ENCODE assay signal across 28 cellular contexts in the genomic region with DNA sequence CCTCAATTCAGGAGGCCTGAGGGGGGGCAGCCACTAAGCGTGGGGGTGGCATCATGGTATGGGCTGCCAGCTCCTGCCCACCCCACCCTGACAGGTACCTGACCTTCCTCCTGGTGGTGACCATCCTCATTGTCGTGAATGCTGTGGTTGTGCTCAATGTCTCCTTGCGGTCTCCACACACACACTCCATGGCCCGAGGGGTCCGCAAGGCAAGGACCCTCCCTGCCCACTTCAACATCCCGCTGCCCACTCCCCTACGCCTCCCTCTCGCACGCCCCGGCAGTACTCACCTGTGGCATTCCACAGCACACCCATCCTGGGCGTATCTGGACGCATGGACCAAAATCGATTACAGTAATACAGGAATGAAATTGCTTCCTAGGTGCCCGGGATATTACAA. TPM values are rescaled to one million over a fixed set of nuclear protein-coding genes. Genes with fewer than 3 reads are reported as not detected.
"Had no signal": no experiment of that assay in that cellular context is flagged by ENCODE, and none has a peak within 500 bp of the region (broad histone marks: within the 10 kb centered on the region; RNA-seq: fewer than 3 reads in every experiment).

No MANE protein-coding gene starts in this region.

- H3K4me3 ChIP-seq: breast epithelium, gastrocnemius medialis, right atrium auricular region, testis, uterus had no signal

- H3K27me3 ChIP-seq: gastrocnemius medialis, right atrium auricular region, testis, uterus had no signal

- H3K4me1 ChIP-seq: breast epithelium, parathyroid adenoma, testis, uterus had no signal

- DNase-seq: activated CD4-positive, alpha-beta T cell treated with anti-CD3 and anti-CD28 coated beads, Interleukin-2, amount 10 ng/mL, durations not matched to agents 24 days and 14 days; activated CD4-positive, CD25-positive, alpha-beta regulatory T cell; activated CD8-positive, alpha-beta memory T cell treated with anti-CD3 and anti-CD28 coated beads, Interleukin-2, amount 10 ng/mL, durations not matched to agents 7 days and 5 days; activated CD8-positive, alpha-beta T cell treated with anti-CD3 and anti-CD28 coated beads, Interleukin-2, amount 10 ng/mL, durations not matched to agents 7 days and 5 days; activated naive CD4-positive, alpha-beta T cell; activated T-cell treated with anti-CD3 and anti-CD28 coated beads, Interleukin-2, amount 50 U/mL, for 72 hours; central memory CD4-positive, alpha-beta T cell; dermis blood vessel endothelial cell; effector CD4-positive, alpha-beta T cell; gastrocnemius medialis; glutamatergic neuron; mammary epithelial cell; naive B cell; nephron progenitor cell; stimulated activated CD4-positive, alpha-beta T cell treated with anti-CD3 and anti-CD28 coated beads, Interleukin-2, amount 100 ng/mL, for 48 hours; stimulated activated naive CD8-positive, alpha-beta T cell treated with anti-CD3 and anti-CD28 coated beads, Interleukin-15, Interleukin-2, amounts not matched to agents 100 U/mL and 50 U/mL, for 24 hours; T-cell; testis had no signal

- H3K27ac ChIP-seq: breast epithelium, parathyroid adenoma, right atrium auricular region, testis, uterus had no signal

- H3K9me3 ChIP-seq: breast epithelium, gastrocnemius medialis, right atrium auricular region, testis, uterus had no signal

- H3K36me3 ChIP-seq: breast epithelium, gastrocnemius medialis, uterus had no signal

- H2AFZ ChIP-seq: parathyroid adenoma had no signal

- H3K79me2 ChIP-seq: parathyroid adenoma had no signal

- FAIRE-seq: endometrium, islet of Langerhans had no signal

- H3K9ac ChIP-seq: parathyroid adenoma had no signal

RNA-seq across cellular contexts. Expression of a gene that starts 4.0 kb away (rescaled TPM):
- total RNA-seq: activated CD4-positive, alpha-beta T cell treated with anti-CD3 and anti-CD28 coated beads, Interleukin-2, amount 10 ng/mL, durations not matched to agents 24 days and 14 days; activated CD8-positive, alpha-beta memory T cell treated with anti-CD3 and anti-CD28 coated beads, Interleukin-2, amount 10 ng/mL, durations not matched to agents 7 days and 5 days; activated CD8-positive, alpha-beta T cell treated with anti-CD3 and anti-CD28 coated beads, Interleukin-2, amount 10 ng/mL, durations not matched to agents 7 days and 5 days; activated naive CD4-positive, alpha-beta T cell treated with anti-CD3 and anti-CD28 coated beads, Interleukin-2, amount 50 U/mL, for 72 hours; activated T-cell treated with anti-CD3 and anti-CD28 coated beads, Interleukin-2, amount 50 U/mL, for 72 hours; breast epithelium; dermis blood vessel endothelial cell; epithelial cell of proximal tubule; left ventricle myocardium superior; mammary epithelial cell; pulmonary artery endothelial cell; right atrium auricular region; T-cell; testis; uterus had no signal
- polyA plus RNA-seq: mammary epithelial cell had no signal

RNA-seq across cellular contexts. Expression of a gene that starts 17.5 kb away (rescaled TPM):
- total RNA-seq: activated CD4-positive, alpha-beta T cell treated with anti-CD3 and anti-CD28 coated beads, Interleukin-2, amount 10 ng/mL, durations not matched to agents 24 days and 14 days; activated CD8-positive, alpha-beta memory T cell treated with anti-CD3 and anti-CD28 coated beads, Interleukin-2, amount 10 ng/mL, durations not matched to agents 7 days and 5 days; activated CD8-positive, alpha-beta T cell treated with anti-CD3 and anti-CD28 coated beads, Interleukin-2, amount 10 ng/mL, durations not matched to agents 7 days and 5 days; activated naive CD4-positive, alpha-beta T cell treated with anti-CD3 and anti-CD28 coated beads, Interleukin-2, amount 50 U/mL, for 72 hours; activated T-cell treated with anti-CD3 and anti-CD28 coated beads, Interleukin-2, amount 50 U/mL, for 72 hours; breast epithelium; dermis blood vessel endothelial cell; epithelial cell of proximal tubule; left ventricle myocardium superior; mammary epithelial cell; pulmonary artery endothelial cell; T-cell; uterus had no signal
- polyA plus RNA-seq: mammary epithelial cell had no signal

RNA-seq across cellular contexts. Expression of a gene that starts 23.3 kb away (rescaled TPM):
- total RNA-seq: activated CD4-positive, alpha-beta T cell treated with anti-CD3 and anti-CD28 coated beads, Interleukin-2, amount 10 ng/mL, durations not matched to agents 24 days and 14 days; activated CD8-positive, alpha-beta memory T cell treated with anti-CD3 and anti-CD28 coated beads, Interleukin-2, amount 10 ng/mL, durations not matched to agents 7 days and 5 days; activated CD8-positive, alpha-beta T cell treated with anti-CD3 and anti-CD28 coated beads, Interleukin-2, amount 10 ng/mL, durations not matched to agents 7 days and 5 days; activated naive CD4-positive, alpha-beta T cell treated with anti-CD3 and anti-CD28 coated beads, Interleukin-2, amount 50 U/mL, for 72 hours; breast epithelium; dermis blood vessel endothelial cell; epithelial cell of proximal tubule; mammary epithelial cell; pulmonary artery endothelial cell; T-cell; uterus had no signal
- polyA plus RNA-seq: mammary epithelial cell had no signal
